In genomic region chr17:68235336-68235791, GRCh38 we compare ENCODE assay signal across 8 cellular contexts. TPM values are rescaled to one million over a fixed set of nuclear protein-coding genes. Genes with fewer than 3 reads are reported as not detected.
DNase-seq lines count a peak whose midpoint lies in the region; ATAC-seq and TF ChIP-seq lines count a peak whose summit lies in the region.
"Not testable (repeated sequence)": the region's sequence is repeated elsewhere in the genome, so short reads cannot be mapped to it uniquely, and the experiment has no call there.

No MANE protein-coding gene starts in this region.

- intact Hi-C loops in CD8-positive, alpha-beta T cell (cut with DNase I, micrococcal nuclease); esophagus muscularis mucosa (cut with DNase I): not testable (repeated sequence)

- H3K27ac ChIP-seq in CD8-positive, alpha-beta T cell (ENCODE audit: low read depth, low read length) = peak overlapping the region; percentile 53
- H3K27ac ChIP-seq in esophagus muscularis mucosa (replicated peaks in 1 of 4) (peak overlapping the region; percentile 43 to 61 (median 58)), layer of hippocampus (ENCODE audit: low read depth, low read length) (peak overlapping the region; percentile 57), osteoblast (ENCODE audit: low read depth, low read length) (peak overlapping the region; percentile 73), suprapubic skin (peak overlapping the region; percentile 83)

- not testable (repeated sequence) for H3K36me3 Mint-ChIP-seq in CD8-positive, alpha-beta T cell
- peaks cover 12% of the 10 kb centered on the region for H3K36me3 Mint-ChIP-seq in activated CD4-positive, alpha-beta T cell treated with anti-CD3 and anti-CD28 coated beads, Interleukin-2, amount 10 ng/mL, durations not matched to agents 7 days and 5 days (ENCODE audit: low read depth)

- not testable (repeated sequence) for H3K9me3 ChIP-seq in CD8-positive, alpha-beta T cell (ENCODE audit: low read length); esophagus muscularis mucosa; osteoblast (ENCODE audit: low read depth, low read length); suprapubic skin

- POLR2A ChIA-PET in CD8-positive, alpha-beta T cell (lab: Charles Lee) = interaction anchor here (3.0 kb wide), 1 partner anchor 12 kb away, joined by 19 read pairs; the partner anchor contains the start of gene AMZ2
- POLR2A ChIA-PET in activated CD4-positive, alpha-beta T cell treated with anti-CD3 and anti-CD28 coated beads, Interleukin-2, amount 10 ng/mL, durations not matched to agents 7 days and 5 days (lab: Charles Lee) = not testable (repeated sequence)

- not testable (repeated sequence) for H3K79me2 ChIP-seq in osteoblast (ENCODE audit: insufficient read depth, low read length)

- H3K27ac Mint-ChIP-seq in CD8-positive, alpha-beta T cell = peak overlapping the region; percentile 91
- peak overlapping the region; percentile 5 for H3K27ac Mint-ChIP-seq in activated CD4-positive, alpha-beta T cell treated with anti-CD3 and anti-CD28 coated beads, Interleukin-2, amount 10 ng/mL, durations not matched to agents 7 days and 5 days

- DNase-seq in CD8-positive, alpha-beta T cell; activated CD4-positive, alpha-beta T cell treated with anti-CD3 and anti-CD28 coated beads, Interleukin-2, amount 10 ng/mL, durations not matched to agents 7 days and 5 days; esophagus muscularis mucosa (ENCODE audit: extremely low spot score); osteoblast (ENCODE audit: insufficient read length, low spot score, missing footprints); suprapubic skin (ENCODE audit: low spot score in 2 of 2): not testable (repeated sequence)
- peak; percentile 41 for DNase-seq in NCI-H2196 (lab: John Stamatoyannopoulos, UW; ENCODE audit: unreplicated experiment)
- DNase-seq in anterior cingulate cortex (lab: John Stamatoyannopoulos, UW) = peak in 49 of 58 donors; percentile 8 to 88 (median 65)

- H3K27me3 Mint-ChIP-seq in CD8-positive, alpha-beta T cell (ENCODE audit: low read depth); activated CD4-positive, alpha-beta T cell treated with anti-CD3 and anti-CD28 coated beads, Interleukin-2, amount 10 ng/mL, durations not matched to agents 7 days and 5 days: not testable (repeated sequence)

- H3K36me3 ChIP-seq in CD8-positive, alpha-beta T cell (ENCODE audit: insufficient read depth, low read length); esophagus muscularis mucosa; osteoblast (ENCODE audit: insufficient read depth, low read length); suprapubic skin: not testable (repeated sequence)

- not testable (repeated sequence) for H4K20me1 ChIP-seq in osteoblast (ENCODE audit: insufficient read depth, low read length)

- peak; percentile 1 for ATAC-seq in CD8-positive, alpha-beta T cell

- not testable (repeated sequence) for TF ChIP-seq EP300 in esophagus muscularis mucosa (IDR thresholded peaks at IDR 0.05); suprapubic skin (IDR thresholded peaks at IDR 0.05)

- peak overlapping the region; percentile 82 for H2AFZ ChIP-seq in osteoblast (ENCODE audit: low read length)

- H3K4me1 Mint-ChIP-seq in CD8-positive, alpha-beta T cell (ENCODE audit: low read depth) = peaks cover 50% of the 10 kb centered on the region
- H3K4me1 Mint-ChIP-seq in activated CD4-positive, alpha-beta T cell treated with anti-CD3 and anti-CD28 coated beads, Interleukin-2, amount 10 ng/mL, durations not matched to agents 7 days and 5 days = peaks cover 52% of the 10 kb centered on the region

- not testable (repeated sequence) for TF ChIP-seq POLR2A in esophagus muscularis mucosa (IDR thresholded peaks at IDR 0.05; ENCODE audit: low read depth); suprapubic skin (IDR thresholded peaks at IDR 0.05)

- CTCF ChIA-PET in CD8-positive, alpha-beta T cell (lab: Charles Lee) = interaction anchor here (1.2 kb wide), 1 partner anchor 63 kb away, joined by 3 read pairs; no protein-coding TSS in a partner anchor
- CTCF ChIA-PET in activated CD4-positive, alpha-beta T cell treated with anti-CD3 and anti-CD28 coated beads, Interleukin-2, amount 10 ng/mL, durations not matched to agents 7 days and 5 days (lab: Charles Lee) = interaction anchor here (1.2 to 1.9 kb wide), 3 partner anchors 12 to 227 kb away, joined by 3 to 5 read pairs (median 3); partner anchors contain the start of gene AMZ2

- not testable (repeated sequence) for TF ChIP-seq CTCF in CD8-positive, alpha-beta T cell (IDR thresholded peaks at IDR 0.05); esophagus muscularis mucosa (IDR thresholded peaks at IDR 0.05); osteoblast (IDR thresholded peaks at IDR 0.05; ENCODE audit: extremely low read depth, low read depth, low read length); suprapubic skin (IDR thresholded peaks at IDR 0.05)

- 90% methylated on average over 7 of the region's 11 CpGs for WGBS in esophagus muscularis mucosa
- WGBS in suprapubic skin = 82% methylated on average over 9 of the region's 11 CpGs

- H3K27me3 ChIP-seq in CD8-positive, alpha-beta T cell (ENCODE audit: insufficient read depth, low read length); esophagus muscularis mucosa; layer of hippocampus (ENCODE audit: control insufficient read depth, insufficient read depth, low read length); osteoblast (ENCODE audit: insufficient read depth, low read length); suprapubic skin: not testable (repeated sequence)

- H3K4me2 ChIP-seq in osteoblast (ENCODE audit: insufficient read depth, low read length) = peak overlapping the region; percentile 36

- not testable (repeated sequence) for H3K9me3 Mint-ChIP-seq in CD8-positive, alpha-beta T cell; activated CD4-positive, alpha-beta T cell treated with anti-CD3 and anti-CD28 coated beads, Interleukin-2, amount 10 ng/mL, durations not matched to agents 7 days and 5 days

- peaks cover 42% of the 10 kb centered on the region for H3K4me1 ChIP-seq in CD8-positive, alpha-beta T cell (ENCODE audit: insufficient read depth, low read length)
- H3K4me1 ChIP-seq in esophagus muscularis mucosa; osteoblast (ENCODE audit: insufficient read depth, low read length); suprapubic skin: not testable (repeated sequence)

- not testable (repeated sequence) for H3K4me3 ChIP-seq in CD8-positive, alpha-beta T cell (ENCODE audit: low read depth, low read length); esophagus muscularis mucosa; osteoblast (ENCODE audit: insufficient read depth, low read length); suprapubic skin

- peak overlapping the region; percentile 22 for H3K4me3 Mint-ChIP-seq in CD8-positive, alpha-beta T cell
- H3K4me3 Mint-ChIP-seq in activated CD4-positive, alpha-beta T cell treated with anti-CD3 and anti-CD28 coated beads, Interleukin-2, amount 10 ng/mL, durations not matched to agents 7 days and 5 days = not testable (repeated sequence)

RNA-seq across cellular contexts. Expression of gene AMZ2, which starts 12.5 kb away (rescaled TPM):
- 10 to 100 TPM; 61.0 to 71.1 TPM for total RNA-seq in CD8-positive, alpha-beta T cell
- total RNA-seq in activated CD4-positive, alpha-beta T cell treated with anti-CD3 and anti-CD28 coated beads, Interleukin-2, amount 10 ng/mL, durations not matched to agents 7 days and 5 days = 10 to 100 TPM; 72.5 to 82.3 TPM
- total RNA-seq in esophagus muscularis mucosa (10 to 100 TPM; 38.2 to 69.9 (median 60.1) TPM), osteoblast (80.3 and 84.0 TPM in 2 replicates), suprapubic skin (10 to 100 TPM; 35.8 to 47.1 (median 41.5) TPM)

RNA-seq across cellular contexts. Expression of gene SLC16A6, which starts 55.6 kb away (rescaled TPM):
- 10 to 100 TPM; 10.7 to 11.0 TPM for total RNA-seq in CD8-positive, alpha-beta T cell
- total RNA-seq in activated CD4-positive, alpha-beta T cell treated with anti-CD3 and anti-CD28 coated beads, Interleukin-2, amount 10 ng/mL, durations not matched to agents 7 days and 5 days = 1 to 10 TPM; 5.6 to 6.8 TPM
- total RNA-seq in esophagus muscularis mucosa (under 1 TPM in 3 of 4 donors, not detected in 1; 0.33 to 0.42 (median 0.34) TPM), osteoblast (1.4 and 3.8 TPM in 2 replicates), suprapubic skin (1 to 10 TPM; 2.7 to 10.0 (median 5.1) TPM)

RNA-seq across cellular contexts. Expression of gene ARSG, which starts 55.9 kb away (rescaled TPM):
- total RNA-seq in CD8-positive, alpha-beta T cell = 10 to 100 TPM in 1 of 2 experiments, 1 to 10 TPM in 1; 6.7 to 10.6 TPM
- 10 to 100 TPM; 11.7 to 13.8 TPM for total RNA-seq in activated CD4-positive, alpha-beta T cell treated with anti-CD3 and anti-CD28 coated beads, Interleukin-2, amount 10 ng/mL, durations not matched to agents 7 days and 5 days
- 1 to 10 TPM; 1.7 to 4.9 (median 2.8) TPM for total RNA-seq in esophagus muscularis mucosa
- 7.6 and 7.7 TPM in 2 replicates for total RNA-seq in osteoblast
- total RNA-seq in suprapubic skin = 10 to 100 TPM in 3 of 4 donors, 1 to 10 TPM in 1; 7.7 to 12.7 (median 10.7) TPM
